Comparison of ENCODE assay signal across 1 cellular context in genomic region chr7:101238226-101239182, GRCh38.
TF ChIP-seq lines count a peak whose summit lies in the region.

No MANE protein-coding gene starts in this region.

TF ChIP-seq in endothelial cell of umbilical vein, 7 proteins besides CTCF, POLR2A, EP300 and RAD21 (continued from another document):
- TF ChIP-seq MAX (IDR thresholded peaks at IDR 0.05; ENCODE audit: insufficient read depth, insufficient read length) = no peak
- TF ChIP-seq JUN (IDR thresholded peaks at IDR 0.05; ENCODE audit: borderline replicate concordance, insufficient read depth, insufficient read length, low read depth) = no peak
- no peak for TF ChIP-seq EZH2 (IDR thresholded peaks at IDR 0.05; ENCODE audit: borderline replicate concordance, low read depth, low read length, severe bottlenecking)
- TF ChIP-seq FOS (IDR thresholded peaks at IDR 0.05; ENCODE audit: borderline replicate concordance, insufficient read depth, low read length) = no peak
